In genomic region chr20:10837901-10838300, GRCh38 we compare ENCODE assay signal across 21 cellular contexts.
DNase-seq lines count a peak whose midpoint lies in the region; FAIRE-seq and TF ChIP-seq lines count a peak whose summit lies in the region.
"Had no signal": no experiment of that assay in that cellular context is flagged by ENCODE, and none has a peak within 500 bp of the region (broad histone marks: within the 10 kb centered on the region; RNA-seq: fewer than 3 reads in every experiment).

No MANE protein-coding gene starts in this region.

- H3K27ac ChIP-seq in astrocyte (ENCODE audit: low read depth, low read length) (no peak overlapping the region), osteoblast (ENCODE audit: low read depth, low read length) (no peak overlapping the region)
- H3K27ac ChIP-seq: 22Rv1; A549; BLaER1 treated with 17β-estradiol and CSF1 and Interleukin-3, amounts not matched to agents 10 nM and 100 nM; C4-2B had no signal

- DNase-seq in astrocyte (ENCODE audit: low read depth), result peak; percentile 61
- peak; percentile 36 for DNase-seq in choroid plexus epithelial cell (ENCODE audit: low read depth)
- peak; percentile 52 for DNase-seq in osteoblast (ENCODE audit: insufficient read length, low spot score, missing footprints)
- no peak for DNase-seq in urothelium cell line (ENCODE audit: low spot score)
- no peak for DNase-seq in activated naive CD4-positive, alpha-beta T cell (lab: John Stamatoyannopoulos, UW)
- DNase-seq: AML-193; Caco-2; Calu3; CD4-positive, alpha-beta T cell; CD8-positive, alpha-beta T cell; DMS79 treated with DMSO at 0.1 percent for 48 hours; GF-D8 had no signal

- H4K20me1 ChIP-seq in astrocyte (ENCODE audit: insufficient read depth, low read length) (no peaks in the 10 kb centered on the region), osteoblast (ENCODE audit: insufficient read depth, low read length) (no peaks in the 10 kb centered on the region)
- H4K20me1 ChIP-seq: BLaER1 treated with 17β-estradiol and CSF1 and Interleukin-3, amounts not matched to agents 10 nM and 100 nM had no signal

- FAIRE-seq in astrocyte (lab: Jason Lieb, UNC), result no peak
- no peak for FAIRE-seq in urothelium cell line (lab: Jason Lieb, UNC)
- FAIRE-seq: D721Med, G401.6, GM12891, GM18507 had no signal

- no peak overlapping the region for H3K4me2 ChIP-seq in astrocyte (ENCODE audit: low read length)
- no peak overlapping the region for H3K4me2 ChIP-seq in osteoblast (ENCODE audit: insufficient read depth, low read length)
- H3K4me2 ChIP-seq: A549; BLaER1 treated with 17β-estradiol and CSF1 and Interleukin-3, amounts not matched to agents 10 nM and 100 nM had no signal

- H2AFZ ChIP-seq in astrocyte (ENCODE audit: low read depth, low read length) (no peak overlapping the region), osteoblast (ENCODE audit: low read length) (no peak overlapping the region)

- H3K36me3 ChIP-seq in astrocyte (ENCODE audit: insufficient read depth, low read length) (no peaks in the 10 kb centered on the region), osteoblast (ENCODE audit: insufficient read depth, low read length) (no peaks in the 10 kb centered on the region)
- H3K36me3 ChIP-seq: BLaER1 treated with 17β-estradiol and CSF1 and Interleukin-3, amounts not matched to agents 10 nM and 100 nM had no signal

- H3K9me3 Mint-ChIP-seq in astrocyte (ENCODE audit: unreplicated experiment), result peaks cover 9% of the 10 kb centered on the region

- no peaks in the 10 kb centered on the region for H3K4me1 ChIP-seq in astrocyte (ENCODE audit: insufficient read depth, low read length)
- H3K4me1 ChIP-seq in osteoblast (ENCODE audit: insufficient read depth, low read length), result no peaks in the 10 kb centered on the region
- H3K4me1 ChIP-seq: A549; BLaER1 treated with 17β-estradiol and CSF1 and Interleukin-3, amounts not matched to agents 10 nM and 100 nM; Caco-2 had no signal

- no peaks in the 10 kb centered on the region for H3K27me3 ChIP-seq in astrocyte (ENCODE audit: insufficient read depth, low read length)
- H3K27me3 ChIP-seq in osteoblast (ENCODE audit: insufficient read depth, low read length), result no peaks in the 10 kb centered on the region
- H3K27me3 ChIP-seq: BLaER1 treated with 17β-estradiol and CSF1 and Interleukin-3, amounts not matched to agents 10 nM and 100 nM had no signal

- H3K9ac ChIP-seq in astrocyte (ENCODE audit: low read length), result no peak overlapping the region
- H3K9ac ChIP-seq: BLaER1 treated with 17β-estradiol and CSF1 and Interleukin-3, amounts not matched to agents 10 nM and 100 nM had no signal

- no peaks in the 10 kb centered on the region for H3K9me3 ChIP-seq in astrocyte (ENCODE audit: insufficient read depth, low read depth, low read length)
- H3K9me3 ChIP-seq in osteoblast (ENCODE audit: low read depth, low read length), result no peaks in the 10 kb centered on the region

- peaks cover 11% of the 10 kb centered on the region for H3K4me1 Mint-ChIP-seq in astrocyte (ENCODE audit: low read depth, unreplicated experiment)
- H3K4me1 Mint-ChIP-seq: B cell had no signal

- no peaks in the 10 kb centered on the region for H3K79me2 ChIP-seq in astrocyte (ENCODE audit: insufficient read depth, low read length)
- H3K79me2 ChIP-seq in osteoblast (ENCODE audit: insufficient read depth, low read length), result no peaks in the 10 kb centered on the region

- H3K4me3 ChIP-seq in astrocyte (ENCODE audit: insufficient read depth, low read depth, low read length), result no peak overlapping the region
- H3K4me3 ChIP-seq in choroid plexus epithelial cell (ENCODE audit: low read depth, low read length), result no peak overlapping the region
- H3K4me3 ChIP-seq in osteoblast (ENCODE audit: insufficient read depth, low read length), result no peak overlapping the region
- H3K4me3 ChIP-seq: A549; BLaER1 treated with 17β-estradiol and CSF1 and Interleukin-3, amounts not matched to agents 10 nM and 100 nM had no signal

- no peak overlapping the region for H3K4me3 Mint-ChIP-seq in astrocyte (ENCODE audit: unreplicated experiment)
- H3K4me3 Mint-ChIP-seq: B cell; CD4-positive, alpha-beta T cell; CD8-positive, alpha-beta T cell had no signal

- no peak overlapping the region for H3K27ac Mint-ChIP-seq in astrocyte (ENCODE audit: unreplicated experiment)
- H3K27ac Mint-ChIP-seq: B cell; CD4-positive, alpha-beta T cell; CD8-positive, alpha-beta T cell had no signal

- H3K27me3 Mint-ChIP-seq in astrocyte (ENCODE audit: low read depth, unreplicated experiment), result no peaks in the 10 kb centered on the region
- H3K27me3 Mint-ChIP-seq: B cell had no signal

- no peaks in the 10 kb centered on the region for H3K36me3 Mint-ChIP-seq in astrocyte (ENCODE audit: low read depth, unreplicated experiment)
- H3K36me3 Mint-ChIP-seq: CD8-positive, alpha-beta T cell had no signal

- no peak for TF ChIP-seq CTCF in astrocyte (IDR thresholded peaks at IDR 0.05; ENCODE audit: insufficient read depth, low read depth, low read length)
- TF ChIP-seq CTCF in choroid plexus epithelial cell (conservative IDR thresholded peaks at IDR 0.05; ENCODE audit: low read depth, low read length), result no peak
- TF ChIP-seq CTCF in osteoblast (IDR thresholded peaks at IDR 0.05; ENCODE audit: extremely low read depth, low read depth, low read length), result no peak

Comparison
In these comparisons a context has a peak if more than half of its experiments do, and no peak if none do; other contexts are left out.
1. DNase-seq: peak in astrocyte (single experiment), choroid plexus epithelial cell (single experiment) and osteoblast (single experiment); none in urothelium cell line (single experiment) and activated naive CD4-positive, alpha-beta T cell (0 of 4).